ENCODE assay signal across 8 cellular contexts in the genomic region with DNA sequence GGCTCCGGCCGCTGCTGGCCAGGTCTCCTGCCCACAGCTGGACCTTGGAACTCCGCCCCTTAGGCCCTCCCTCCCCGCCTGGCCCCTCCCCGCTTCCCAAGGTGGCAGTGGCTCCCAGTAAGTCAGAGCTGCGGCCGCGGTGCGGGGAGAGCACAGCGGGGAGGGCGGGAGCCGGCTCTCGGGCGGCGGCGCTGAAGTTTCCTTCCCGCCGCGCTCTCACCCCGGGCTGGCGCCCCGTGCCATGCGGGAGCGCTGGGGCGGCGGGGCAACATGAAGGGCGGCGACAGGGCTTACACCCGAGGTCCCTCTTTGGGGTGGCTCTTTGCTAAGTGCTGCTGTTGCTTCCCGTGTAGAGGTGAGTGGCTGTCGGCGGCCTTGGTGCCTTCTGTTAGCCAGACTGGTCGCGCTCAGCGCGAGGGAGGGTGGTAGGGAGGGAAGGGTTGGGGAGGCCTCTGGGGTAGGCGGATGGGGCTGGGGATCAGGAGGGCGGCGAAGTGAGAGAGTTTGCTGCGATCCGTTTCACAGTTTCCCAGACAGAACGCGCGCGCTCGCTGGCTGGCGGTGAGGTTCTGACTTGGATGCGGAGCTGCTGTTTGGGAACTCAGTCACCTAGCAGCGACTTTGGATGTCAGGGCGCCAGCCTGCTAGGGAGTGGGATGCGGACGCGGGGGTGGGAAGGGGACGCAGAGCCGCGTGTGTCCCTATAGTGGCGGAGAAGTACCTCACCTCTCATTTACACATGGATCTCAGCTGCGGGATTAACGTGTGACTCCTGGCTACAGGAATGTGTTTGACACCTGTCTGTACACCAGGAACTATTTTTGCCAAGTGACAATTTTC.
A peak's percentile ranks its signal among the peaks of the same experiment; 100 is the strongest.
DNase-seq lines count a peak whose midpoint lies in the region; ATAC-seq and TF ChIP-seq lines count a peak whose summit lies in the region.

No MANE protein-coding gene starts in this region.

- no peak overlapping the region for H3K27ac Mint-ChIP-seq in natural killer cell

- no peaks in the 10 kb centered on the region for H3K9me3 ChIP-seq in thyroid gland

- ATAC-seq in natural killer cell = peak; percentile 57 to 79 (median 72)

- H3K4me1 ChIP-seq in thyroid gland = peaks cover 14 to 27% of the 10 kb centered on the region in 2 donors

- no peaks in the 10 kb centered on the region for H3K36me3 ChIP-seq in thyroid gland

- H3K36me3 Mint-ChIP-seq in natural killer cell = no peaks in the 10 kb centered on the region

- TF ChIP-seq CTCF in LNCaP clone FGC (IDR thresholded peaks at IDR 0.05; ENCODE audit: control insufficient read depth, extremely low read depth, insufficient read depth) (no peak), fibroblast of pulmonary artery (IDR thresholded peaks at IDR 0.05; ENCODE audit: low read length, missing control alignments) (no peak), natural killer cell (IDR thresholded peaks at IDR 0.05) (no peak), thyroid gland (IDR thresholded peaks at IDR 0.05) (no peak)

- peak; percentile 63 for DNase-seq in Caki2 (ENCODE audit: low read depth)
- peak; percentile 15 for DNase-seq in LNCaP clone FGC (ENCODE audit: low read depth)
- peak; percentile 12 for DNase-seq in activated T-cell treated with anti-CD3 and anti-CD28 coated beads for 24 hours (ENCODE audit: low read depth)
- peak; percentile 21 for DNase-seq in fibroblast of pulmonary artery (ENCODE audit: low read depth)
- DNase-seq in natural killer cell = peak; percentile 18
- DNase-seq in thyroid gland = peak; percentile 92 to 94
- DNase-seq in NCI-H2107 treated with DMSO at 0.1 percent for 48 hours (lab: John Stamatoyannopoulos, UW; ENCODE audit: unreplicated experiment) = no peak
- no peak for DNase-seq in NAMALWA (ENCODE audit: low spot score)

- peaks cover 32 to 38% of the 10 kb centered on the region in 2 donors for H3K27me3 Mint-ChIP-seq in natural killer cell (ENCODE audit: low read depth in 2 of 2)

- TF ChIP-seq POLR2A in thyroid gland (IDR thresholded peaks at IDR 0.05) = peak in 1 of 2 donors; percentile 85

- H3K27me3 ChIP-seq in thyroid gland = no peaks in the 10 kb centered on the region

- H3K9me3 Mint-ChIP-seq in natural killer cell = no peaks in the 10 kb centered on the region

- H3K4me3 Mint-ChIP-seq in natural killer cell = peak overlapping the region; percentile 85

- 3 to 19% methylated on average over 32 to 33 of the region's 59 CpGs for whole genome bisulfite sequencing in thyroid gland, 2 donors

- intact Hi-C loops in natural killer cell (cut with micrococcal nuclease) = no loop called here
- intact Hi-C loops in thyroid gland (cut with DNase I) = no loop called here

- peak overlapping the region in 1 of 3 donors; percentile 28 for H3K27ac ChIP-seq in thyroid gland

- H3K4me3 ChIP-seq in LNCaP clone FGC (ENCODE audit: low read depth, low read length) (peak overlapping the region; percentile 44), fibroblast of pulmonary artery (replicated peaks; ENCODE audit: low read depth, low read length) (peak overlapping the region; percentile 25), thyroid gland (replicated peaks in 1 of 3) (peak overlapping the region; percentile 5 to 45 (median 28))

- in situ Hi-C loops in Caki2 (cut with HindIII; ENCODE audit: low pct_unique_long_range_greater_than_20kb, low sequenced_read_pairs) = no loop called here

- H3K4me1 Mint-ChIP-seq in natural killer cell = peaks cover 7 to 14% of the 10 kb centered on the region in 2 donors

Comparison
In these comparisons a context has a peak if more than half of its experiments do, and no peak if none do; other contexts are left out.
1. DNase-seq: peak in Caki2 (single experiment), LNCaP clone FGC (single experiment), activated T-cell treated with anti-CD3 and anti-CD28 coated beads for 24 hours (single experiment), fibroblast of pulmonary artery (single experiment), natural killer cell (single experiment) and thyroid gland (2 of 2); none in NCI-H2107 treated with DMSO at 0.1 percent for 48 hours (single experiment) and NAMALWA (single experiment).
2. Peak in every context shown above with its lines, with median percentiles within 50 percentile points of each other: H3K4me3 ChIP-seq.